8 cellular contexts compared by ENCODE assay signal in the genomic region with DNA sequence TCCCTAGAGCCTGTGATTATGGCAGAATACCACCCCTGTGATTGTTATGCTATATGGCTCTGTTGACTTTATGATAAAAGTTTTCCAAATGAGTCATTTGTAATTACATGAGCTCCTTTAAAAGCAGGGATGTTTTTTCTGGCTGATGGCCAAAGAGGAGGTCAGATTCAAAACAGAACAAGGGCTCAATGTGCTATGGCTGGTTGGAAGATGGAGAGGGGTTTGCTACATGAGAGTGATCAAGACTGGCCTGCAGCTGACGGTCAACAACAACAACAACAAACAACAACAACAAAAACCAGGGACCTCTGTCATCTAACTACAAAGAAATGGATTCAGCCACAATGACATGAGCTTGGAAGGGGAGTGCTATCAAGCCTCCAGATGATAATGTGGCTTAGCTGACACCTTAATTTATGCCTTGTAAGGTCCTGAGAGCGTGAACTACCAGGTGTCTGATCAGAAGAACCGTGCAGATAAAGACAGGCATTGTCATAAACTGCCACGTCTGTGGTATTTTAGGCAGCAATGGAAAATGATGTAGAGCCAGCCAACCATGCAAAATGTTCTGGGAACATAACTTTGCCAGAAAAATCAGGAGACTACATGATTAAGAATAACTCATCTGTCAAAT. TPM values are rescaled to one million over a fixed set of nuclear protein-coding genes. Genes with fewer than 3 reads are reported as not detected.
DNase-seq lines count a peak whose midpoint lies in the region; ATAC-seq and TF ChIP-seq lines count a peak whose summit lies in the region.

No MANE protein-coding gene starts in this region.

- H3K4me1 Mint-ChIP-seq in glutamatergic neuron (ENCODE audit: low read depth, unreplicated experiment), result no peaks in the 10 kb centered on the region

- TF ChIP-seq CTCF in glutamatergic neuron (IDR thresholded peaks at IDR 0.05; ENCODE audit: partially characterized antibody, unreplicated experiment), result no peak

- H3K9ac ChIP-seq in adipocyte (ENCODE audit: low read length), result no peak overlapping the region

- no peaks in the 10 kb centered on the region for H3K36me3 ChIP-seq in adipocyte (ENCODE audit: control insufficient read depth, insufficient read depth, low read length, severe bottlenecking)

- H3K27me3 Mint-ChIP-seq in glutamatergic neuron (ENCODE audit: unreplicated experiment), result no peaks in the 10 kb centered on the region

- DNase-seq in COLO829 (ENCODE audit: low spot score) (peak; percentile 88), NCI-H1105 treated with DMSO at 0.1 percent for 48 hours (lab: John Stamatoyannopoulos, UW) (peak; percentile 88), adipocyte (ENCODE audit: low read depth) (peak; percentile 91), left kidney (ENCODE audit: low read depth, low spot score) (peak; percentile 72), epidermal melanocyte (ENCODE audit: insufficient read length, low spot score) (no peak), glutamatergic neuron (no peak), 8988T (no peak)

- H3K9me3 ChIP-seq in adipocyte (ENCODE audit: control insufficient read depth, low read length), result no peaks in the 10 kb centered on the region

- H3K9me3 Mint-ChIP-seq in glutamatergic neuron (ENCODE audit: unreplicated experiment), result no peaks in the 10 kb centered on the region

- no peaks in the 10 kb centered on the region for H3K36me3 Mint-ChIP-seq in glutamatergic neuron (ENCODE audit: unreplicated experiment)

- no peaks in the 10 kb centered on the region for H3K4me1 ChIP-seq in adipocyte (ENCODE audit: control insufficient read depth, insufficient read depth, low read length)

- H3K4me3 Mint-ChIP-seq in glutamatergic neuron (ENCODE audit: unreplicated experiment), result no peak overlapping the region

- no peak for ATAC-seq in HG02798 (IDR thresholded peaks at IDR 0.05; ENCODE audit: poor library complexity, unreplicated experiment)

- no peak overlapping the region for H3K4me3 ChIP-seq in adipocyte (ENCODE audit: low read length)

- no peak overlapping the region for H3K27ac Mint-ChIP-seq in glutamatergic neuron (ENCODE audit: unreplicated experiment)

- H3K27me3 ChIP-seq in adipocyte (replicated peaks; ENCODE audit: control insufficient read depth, insufficient read depth, low read length), result peaks cover 27% of the 10 kb centered on the region

RNA-seq across cellular contexts. Expression of a gene that starts 47.2 kb away (rescaled TPM):
- not detected for total RNA-seq in glutamatergic neuron (ENCODE audit: unreplicated experiment)

Comparison
In these comparisons a context has a peak if more than half of its experiments do, and no peak if none do; other contexts are left out.
1. DNase-seq: peak in COLO829 (single experiment), NCI-H1105 treated with DMSO at 0.1 percent for 48 hours (single experiment), adipocyte (single experiment) and left kidney (single experiment); none in epidermal melanocyte (single experiment), glutamatergic neuron (single experiment) and 8988T (single experiment).